1 cellular context compared by ENCODE assay signal in the genomic region with DNA sequence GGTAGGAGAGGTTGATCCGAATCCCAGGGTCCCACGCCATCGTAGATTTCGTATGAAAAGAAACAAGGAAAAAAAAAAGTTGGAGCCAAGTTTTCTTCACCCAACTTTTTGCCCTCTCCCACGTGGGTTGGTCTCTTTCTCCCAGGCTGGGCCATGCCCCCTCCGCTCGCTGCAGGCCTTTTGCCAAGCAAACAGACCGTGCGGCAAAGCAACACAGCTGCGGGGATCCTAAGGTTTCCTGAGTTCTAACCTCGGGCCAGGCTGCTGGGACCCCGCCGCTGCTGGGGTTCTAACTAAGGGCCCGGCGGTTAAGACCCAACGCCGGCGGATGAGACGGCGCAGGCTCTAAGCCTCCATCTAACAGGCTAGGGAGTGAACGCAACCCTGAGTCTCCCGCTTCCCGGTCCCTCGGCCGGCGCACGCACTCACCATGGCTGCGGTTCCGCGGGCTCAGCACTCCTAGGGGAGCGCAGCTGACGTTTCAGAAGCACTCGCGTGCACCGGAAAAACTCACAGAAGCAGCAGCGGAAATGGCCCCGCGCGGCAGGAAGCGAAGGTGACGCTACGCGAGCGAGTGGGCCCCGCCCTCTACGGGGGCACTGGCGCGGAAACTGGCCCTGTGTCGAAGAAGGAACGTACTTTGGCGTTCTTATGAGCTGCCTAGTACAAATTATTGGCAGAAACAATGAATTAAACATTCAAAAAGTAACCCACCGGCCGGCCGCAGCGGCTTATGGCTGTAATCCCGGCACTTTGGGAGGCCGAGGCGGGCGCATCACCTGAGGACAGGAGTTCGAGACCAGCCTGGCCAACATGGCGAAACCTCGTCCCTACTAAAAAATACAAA.
TF ChIP-seq lines count a peak whose summit lies in the region.

A gene (minus strand): TSS at position 503 of the 847 bp plus-strand sequence. CDS start 71 bp downstream, at position 432.

TF ChIP-seq in A549, 52 proteins besides CTCF, POLR2A, EP300 and RAD21 (continued from another document):
- TF ChIP-seq MAFK (IDR thresholded peaks at IDR 0.05; ENCODE audit: partially characterized antibody), result peak; percentile 92
- TF ChIP-seq HOXA7 (CRISPR knock-in tag; IDR thresholded peaks at IDR 0.05), result no peak
- TF ChIP-seq ZNF302 (CRISPR knock-in tag; IDR thresholded peaks at IDR 0.05), result no peak
- TF ChIP-seq, protein P1, sequence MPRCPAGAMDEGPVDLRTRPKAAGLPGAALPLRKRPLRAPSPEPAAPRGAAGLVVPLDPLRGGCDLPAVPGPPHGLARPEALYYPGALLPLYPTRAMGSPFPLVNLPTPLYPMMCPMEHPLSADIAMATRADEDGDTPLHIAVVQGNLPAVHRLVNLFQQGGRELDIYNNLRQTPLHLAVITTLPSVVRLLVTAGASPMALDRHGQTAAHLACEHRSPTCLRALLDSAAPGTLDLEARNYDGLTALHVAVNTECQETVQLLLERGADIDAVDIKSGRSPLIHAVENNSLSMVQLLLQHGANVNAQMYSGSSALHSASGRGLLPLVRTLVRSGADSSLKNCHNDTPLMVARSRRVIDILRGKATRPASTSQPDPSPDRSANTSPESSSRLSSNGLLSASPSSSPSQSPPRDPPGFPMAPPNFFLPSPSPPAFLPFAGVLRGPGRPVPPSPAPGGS (IDR thresholded peaks at IDR 0.05), result peak; percentile 50; the same call in 2 of the 3 replicates
- no peak for TF ChIP-seq ZSCAN20 (CRISPR knock-in tag; IDR thresholded peaks at IDR 0.05)
- no peak for TF ChIP-seq TFCP2L1 (CRISPR knock-in tag; IDR thresholded peaks at IDR 0.05)
- no peak for TF ChIP-seq HOXB5 (CRISPR knock-in tag; IDR thresholded peaks at IDR 0.05)
- TF ChIP-seq FOSB (CRISPR knock-in tag; IDR thresholded peaks at IDR 0.05), result no peak
- no peak for TF ChIP-seq CBX2 (IDR thresholded peaks at IDR 0.05; ENCODE audit: borderline replicate concordance, low read depth)
- no peak for TF ChIP-seq MYC (IDR thresholded peaks at IDR 0.05; ENCODE audit: borderline replicate concordance, low read length)
- TF ChIP-seq KDM1A (IDR thresholded peaks at IDR 0.05; ENCODE audit: low read depth), result no peak
- no peak for TF ChIP-seq NR3C1 (IDR thresholded peaks at IDR 0.05)
- TF ChIP-seq, protein P2, sequence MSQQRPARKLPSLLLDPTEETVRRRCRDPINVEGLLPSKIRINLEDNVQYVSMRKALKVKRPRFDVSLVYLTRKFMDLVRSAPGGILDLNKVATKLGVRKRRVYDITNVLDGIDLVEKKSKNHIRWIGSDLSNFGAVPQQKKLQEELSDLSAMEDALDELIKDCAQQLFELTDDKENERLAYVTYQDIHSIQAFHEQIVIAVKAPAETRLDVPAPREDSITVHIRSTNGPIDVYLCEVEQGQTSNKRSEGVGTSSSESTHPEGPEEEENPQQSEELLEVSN (IDR thresholded peaks at IDR 0.05; ENCODE audit: borderline replicate concordance, low read depth), result peak; percentile 86
- TF ChIP-seq RNF2 (IDR thresholded peaks at IDR 0.05; ENCODE audit: borderline replicate concordance, low read depth), result no peak
- no peak for TF ChIP-seq FOXS1 (CRISPR knock-in tag; IDR thresholded peaks at IDR 0.05)
- no peak for TF ChIP-seq CBX8 (IDR thresholded peaks at IDR 0.05)
- no peak for TF ChIP-seq CHD2 (IDR thresholded peaks at IDR 0.05; ENCODE audit: low read length, partially characterized antibody)
- no peak for TF ChIP-seq EHMT2 (IDR thresholded peaks at IDR 0.05; ENCODE audit: low read depth)
- TF ChIP-seq, protein P3, sequence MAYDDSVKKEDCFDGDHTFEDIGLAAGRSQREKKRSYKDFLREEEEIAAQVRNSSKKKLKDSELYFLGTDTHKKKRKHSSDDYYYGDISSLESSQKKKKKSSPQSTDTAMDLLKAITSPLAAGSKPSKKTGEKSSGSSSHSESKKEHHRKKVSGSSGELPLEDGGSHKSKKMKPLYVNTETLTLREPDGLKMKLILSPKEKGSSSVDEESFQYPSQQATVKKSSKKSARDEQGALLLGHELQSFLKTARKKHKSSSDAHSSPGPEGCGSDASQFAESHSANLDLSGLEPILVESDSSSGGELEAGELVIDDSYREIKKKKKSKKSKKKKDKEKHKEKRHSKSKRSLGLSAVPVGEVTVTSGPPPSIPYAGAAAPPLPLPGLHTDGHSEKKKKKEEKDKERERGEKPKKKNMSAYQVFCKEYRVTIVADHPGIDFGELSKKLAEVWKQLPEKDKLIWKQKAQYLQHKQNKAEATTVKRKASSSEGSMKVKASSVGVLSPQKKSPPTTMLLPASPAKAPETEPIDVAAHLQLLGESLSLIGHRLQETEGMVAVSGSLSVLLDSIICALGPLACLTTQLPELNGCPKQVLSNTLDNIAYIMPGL (CRISPR knock-in tag; IDR thresholded peaks at IDR 0.05; ENCODE audit: borderline replicate concordance), result no peak
- peak; percentile 23 to 76; a peak in 2 of 5 replicates for TF ChIP-seq JUN (IDR thresholded peaks at IDR 0.05)
- no peak for TF ChIP-seq HEYL (CRISPR knock-in tag; IDR thresholded peaks at IDR 0.05)
- TF ChIP-seq SMC3 (IDR thresholded peaks at IDR 0.05), result no peak
- TF ChIP-seq CHD4 (IDR thresholded peaks at IDR 0.05; ENCODE audit: borderline replicate concordance), result peak; percentile 91; the same call in 1 of the 2 replicates
- no peak for TF ChIP-seq EHF (CRISPR knock-in tag; IDR thresholded peaks at IDR 0.05)
- TF ChIP-seq POLR2AphosphoS2 (conservative IDR thresholded peaks at IDR 0.05; ENCODE audit: low read length), result no peak
- TF ChIP-seq MAZ (IDR thresholded peaks at IDR 0.05; ENCODE audit: borderline replicate concordance, low read depth, low read length), result peak; percentile 63; the same call in 1 of the 2 replicates
- TF ChIP-seq, protein P4, sequence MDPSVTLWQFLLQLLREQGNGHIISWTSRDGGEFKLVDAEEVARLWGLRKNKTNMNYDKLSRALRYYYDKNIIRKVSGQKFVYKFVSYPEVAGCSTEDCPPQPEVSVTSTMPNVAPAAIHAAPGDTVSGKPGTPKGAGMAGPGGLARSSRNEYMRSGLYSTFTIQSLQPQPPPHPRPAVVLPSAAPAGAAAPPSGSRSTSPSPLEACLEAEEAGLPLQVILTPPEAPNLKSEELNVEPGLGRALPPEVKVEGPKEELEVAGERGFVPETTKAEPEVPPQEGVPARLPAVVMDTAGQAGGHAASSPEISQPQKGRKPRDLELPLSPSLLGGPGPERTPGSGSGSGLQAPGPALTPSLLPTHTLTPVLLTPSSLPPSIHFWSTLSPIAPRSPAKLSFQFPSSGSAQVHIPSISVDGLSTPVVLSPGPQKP (IDR thresholded peaks at IDR 0.05; ENCODE audit: low read depth, low read length), result no peak
- TF ChIP-seq, protein P5, sequence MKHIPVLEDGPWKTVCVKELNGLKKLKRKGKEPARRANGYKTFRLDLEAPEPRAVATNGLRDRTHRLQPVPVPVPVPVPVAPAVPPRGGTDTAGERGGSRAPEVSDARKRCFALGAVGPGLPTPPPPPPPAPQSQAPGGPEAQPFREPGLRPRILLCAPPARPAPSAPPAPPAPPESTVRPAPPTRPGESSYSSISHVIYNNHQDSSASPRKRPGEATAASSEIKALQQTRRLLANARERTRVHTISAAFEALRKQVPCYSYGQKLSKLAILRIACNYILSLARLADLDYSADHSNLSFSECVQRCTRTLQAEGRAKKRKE (CRISPR knock-in tag; IDR thresholded peaks at IDR 0.05; ENCODE audit: low read depth), result no peak
- no peak for TF ChIP-seq RARB (CRISPR knock-in tag; IDR thresholded peaks at IDR 0.05)
- TF ChIP-seq FOSL2 (IDR thresholded peaks at IDR 0.05), result no peak
- peak; percentile 10; the same call in 1 of the 2 replicates for TF ChIP-seq FOSL2 (CRISPR knock-in tag; IDR thresholded peaks at IDR 0.05)
- no peak for TF ChIP-seq RCOR1 (IDR thresholded peaks at IDR 0.05; ENCODE audit: low read depth, low read length)
- no peak for TF ChIP-seq SREBF2 (IDR thresholded peaks at IDR 0.05)
- peak; percentile 87 for TF ChIP-seq PHF8 (IDR thresholded peaks at IDR 0.05; ENCODE audit: borderline replicate concordance, low read depth)
- TF ChIP-seq TP53 (CRISPR knock-in tag; IDR thresholded peaks at IDR 0.05), result no peak
- TF ChIP-seq NFE2L2 (conservative IDR thresholded peaks at IDR 0.05; ENCODE audit: low read length), result no peak
- TF ChIP-seq, protein P6, sequence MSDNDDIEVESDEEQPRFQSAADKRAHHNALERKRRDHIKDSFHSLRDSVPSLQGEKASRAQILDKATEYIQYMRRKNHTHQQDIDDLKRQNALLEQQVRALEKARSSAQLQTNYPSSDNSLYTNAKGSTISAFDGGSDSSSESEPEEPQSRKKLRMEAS (IDR thresholded peaks at IDR 0.05), result peak; percentile 92
- TF ChIP-seq HDAC2 (IDR thresholded peaks at IDR 0.05), result no peak
- no peak for TF ChIP-seq RFX5 (IDR thresholded peaks at IDR 0.05)
- 0 out of 2 replicates have a peak, but pooled peaks have one; percentile 43 for TF ChIP-seq BHLHE40 (IDR thresholded peaks at IDR 0.05; ENCODE audit: low read depth, low read length)
- no peak for TF ChIP-seq CEBPB (IDR thresholded peaks at IDR 0.05)
- peak; percentile 19; the same call in 1 of the 2 replicates for TF ChIP-seq GATA3 (IDR thresholded peaks at IDR 0.05; ENCODE audit: borderline replicate concordance)
